Comparison of ENCODE assay signal across 16 cellular contexts in genomic region chr16:53643474-53643873, GRCh38.
A peak's percentile ranks its signal among the peaks of the same experiment; 100 is the strongest.
DNase-seq lines count a peak whose midpoint lies in the region; ATAC-seq and TF ChIP-seq lines count a peak whose summit lies in the region.
"Had no signal": no experiment of that assay in that cellular context is flagged by ENCODE, and none has a peak within 500 bp of the region (broad histone marks: within the 10 kb centered on the region; RNA-seq: fewer than 3 reads in every experiment).

No MANE protein-coding gene starts in this region.

- H3K27me3 ChIP-seq in BLaER1 treated with 17β-estradiol and CSF1 and Interleukin-3, amounts not matched to agents 10 nM and 100 nM: no peaks in the 10 kb centered on the region
- no peaks in the 10 kb centered on the region for H3K27me3 ChIP-seq in MM.1S (replicated peaks; ENCODE audit: insufficient read depth, low read length)

- peaks cover 46 to 55% (median 46%) of the 10 kb centered on the region in 3 donors for H3K36me3 Mint-ChIP-seq in naive thymus-derived CD8-positive, alpha-beta T cell
- peaks cover 14% of the 10 kb centered on the region for H3K36me3 Mint-ChIP-seq in activated CD4-positive, alpha-beta T cell treated with anti-CD3 and anti-CD28 coated beads, Interleukin-2, amount 10 ng/mL, durations not matched to agents 24 days and 14 days (ENCODE audit: low read depth)

- POLR2A ChIA-PET in naive thymus-derived CD8-positive, alpha-beta T cell (lab: Charles Lee): no interaction called here

- H3K36me3 ChIP-seq in BLaER1 treated with 17β-estradiol and CSF1 and Interleukin-3, amounts not matched to agents 10 nM and 100 nM: peaks cover 13 to 76% (median 31%) of the 10 kb centered on the region in 11 experiments; a peak in 18 of 22 replicates
- no peaks in the 10 kb centered on the region for H3K36me3 ChIP-seq in MM.1S (replicated peaks; ENCODE audit: insufficient read depth, low read length)

- no peaks in the 10 kb centered on the region for H4K20me1 ChIP-seq in BLaER1 treated with 17β-estradiol and CSF1 and Interleukin-3, amounts not matched to agents 10 nM and 100 nM
- no peaks in the 10 kb centered on the region for H4K20me1 ChIP-seq in MM.1S (ENCODE audit: insufficient read depth, low read length)

- peak overlapping the region in 6 of 11 experiments; percentile 2 to 45 (median 29); a peak in 5 of 22 replicates for H3K4me2 ChIP-seq in BLaER1 treated with 17β-estradiol and CSF1 and Interleukin-3, amounts not matched to agents 10 nM and 100 nM
- peak overlapping the region; percentile 42; the same call in 1 of the 2 replicates for H3K4me2 ChIP-seq in MM.1S (ENCODE audit: low read depth, low read length)

- no peak overlapping the region for H3K4me3 Mint-ChIP-seq in naive thymus-derived CD8-positive, alpha-beta T cell
- H3K4me3 Mint-ChIP-seq in activated CD4-positive, alpha-beta T cell treated with anti-CD3 and anti-CD28 coated beads, Interleukin-2, amount 10 ng/mL, durations not matched to agents 24 days and 14 days: no peak overlapping the region
- H3K4me3 Mint-ChIP-seq: B cell; CD8-positive, alpha-beta T cell had no signal

- peaks cover 15% of the 10 kb centered on the region for H3F3A ChIP-seq in MM.1S (ENCODE audit: insufficient read depth, low read length)

- H2AFZ ChIP-seq in MM.1S (ENCODE audit: low read length): peak overlapping the region; percentile 50

- H3K9ac ChIP-seq in BLaER1 treated with 17β-estradiol and CSF1 and Interleukin-3, amounts not matched to agents 10 nM and 100 nM: no peak overlapping the region
- peak overlapping the region; percentile 8; the same call in 1 of the 2 replicates for H3K9ac ChIP-seq in MM.1S (ENCODE audit: low read length)

- H3K27ac Mint-ChIP-seq in naive thymus-derived CD8-positive, alpha-beta T cell: no peak overlapping the region
- no peak overlapping the region for H3K27ac Mint-ChIP-seq in activated CD4-positive, alpha-beta T cell treated with anti-CD3 and anti-CD28 coated beads, Interleukin-2, amount 10 ng/mL, durations not matched to agents 24 days and 14 days
- H3K27ac Mint-ChIP-seq: B cell; CD14-positive monocyte; CD8-positive, alpha-beta T cell had no signal

- H3K9me3 ChIP-seq in BLaER1 treated with 17β-estradiol and CSF1 and Interleukin-3, amounts not matched to agents 10 nM and 100 nM (replicated peaks in 1 of 11): peaks cover 10 to 24% (median 15%) of the 10 kb centered on the region in 11 experiments; a peak in 20 of 22 replicates
- no peaks in the 10 kb centered on the region for H3K9me3 ChIP-seq in MM.1S (replicated peaks; ENCODE audit: insufficient read depth, low read length)

- peaks cover 0 to 8% (median 6%) of the 10 kb centered on the region in 10 experiments; a peak in 11 of 20 replicates for H3K4me1 ChIP-seq in BLaER1 treated with 17β-estradiol and CSF1 and Interleukin-3, amounts not matched to agents 10 nM and 100 nM
- peaks cover 16% of the 10 kb centered on the region for H3K4me1 ChIP-seq in MM.1S (ENCODE audit: low read length)

- intact Hi-C loops in left cardiac atrium (cut with DNase I): no loop called here
- intact Hi-C loops in activated CD4-positive, alpha-beta T cell treated with anti-CD3 and anti-CD28 coated beads, Interleukin-2, amount 10 ng/mL, durations not matched to agents 24 days and 14 days (cut with micrococcal nuclease): no loop called here

- TF ChIP-seq CTCF in MM.1S (IDR thresholded peaks at IDR 0.05; ENCODE audit: low read length): no peak

- DNase-seq in MM.1S: peak; percentile 65
- DNase-seq in left cardiac atrium: no peak
- DNase-seq in naive thymus-derived CD8-positive, alpha-beta T cell: no peak
- no peak for DNase-seq in activated CD4-positive, alpha-beta T cell treated with anti-CD3 and anti-CD28 coated beads, Interleukin-2, amount 10 ng/mL, durations not matched to agents 24 days and 14 days
- DNase-seq: CD8-positive, alpha-beta T cell; COR-L47; DMS153; DMS79 treated with DMSO at 0.1 percent for 48 hours; EL; HCEC 1CT had no signal

- H3K27ac ChIP-seq in BLaER1 treated with 17β-estradiol and CSF1 and Interleukin-3, amounts not matched to agents 10 nM and 100 nM: no peak overlapping the region
- peak overlapping the region; percentile 76 for H3K27ac ChIP-seq in MM.1S (ENCODE audit: low read length)

- ATAC-seq in GM19351 (IDR thresholded peaks at IDR 0.05; ENCODE audit: unreplicated experiment) (peak; percentile 75), left cardiac atrium (no peak), GM18858 (IDR thresholded peaks at IDR 0.05; ENCODE audit: unreplicated experiment) (no peak)
- no peak for ATAC-seq in naive thymus-derived CD8-positive, alpha-beta T cell
- ATAC-seq: CD8-positive, alpha-beta T cell; HepG2 had no signal

- H3K4me3 ChIP-seq in BLaER1 treated with 17β-estradiol and CSF1 and Interleukin-3, amounts not matched to agents 10 nM and 100 nM: no peak overlapping the region
- H3K4me3 ChIP-seq in MM.1S (ENCODE audit: low read length): peak overlapping the region; percentile 26

- H3K9me2 ChIP-seq in MM.1S (replicated peaks; ENCODE audit: insufficient read depth, low read length): no peaks in the 10 kb centered on the region

- H3K79me2 ChIP-seq in MM.1S (ENCODE audit: low read length): no peaks in the 10 kb centered on the region

- peaks cover 0 to 2% (median 0%) of the 10 kb centered on the region in 4 donors for H3K4me1 Mint-ChIP-seq in naive thymus-derived CD8-positive, alpha-beta T cell
- H3K4me1 Mint-ChIP-seq in activated CD4-positive, alpha-beta T cell treated with anti-CD3 and anti-CD28 coated beads, Interleukin-2, amount 10 ng/mL, durations not matched to agents 24 days and 14 days: no peaks in the 10 kb centered on the region
- H3K4me1 Mint-ChIP-seq: B cell, CD14-positive monocyte had no signal

- H3K27me3 Mint-ChIP-seq in naive thymus-derived CD8-positive, alpha-beta T cell: no peaks in the 10 kb centered on the region
- no peaks in the 10 kb centered on the region for H3K27me3 Mint-ChIP-seq in activated CD4-positive, alpha-beta T cell treated with anti-CD3 and anti-CD28 coated beads, Interleukin-2, amount 10 ng/mL, durations not matched to agents 24 days and 14 days
- H3K27me3 Mint-ChIP-seq: B cell had no signal

- H3K9me3 Mint-ChIP-seq in naive thymus-derived CD8-positive, alpha-beta T cell: peaks cover 0 to 31% (median 23%) of the 10 kb centered on the region in 9 donors
- peaks cover 11% of the 10 kb centered on the region for H3K9me3 Mint-ChIP-seq in activated CD4-positive, alpha-beta T cell treated with anti-CD3 and anti-CD28 coated beads, Interleukin-2, amount 10 ng/mL, durations not matched to agents 24 days and 14 days
